Comparison of ENCODE assay signal across 16 cellular contexts in the genomic region with DNA sequence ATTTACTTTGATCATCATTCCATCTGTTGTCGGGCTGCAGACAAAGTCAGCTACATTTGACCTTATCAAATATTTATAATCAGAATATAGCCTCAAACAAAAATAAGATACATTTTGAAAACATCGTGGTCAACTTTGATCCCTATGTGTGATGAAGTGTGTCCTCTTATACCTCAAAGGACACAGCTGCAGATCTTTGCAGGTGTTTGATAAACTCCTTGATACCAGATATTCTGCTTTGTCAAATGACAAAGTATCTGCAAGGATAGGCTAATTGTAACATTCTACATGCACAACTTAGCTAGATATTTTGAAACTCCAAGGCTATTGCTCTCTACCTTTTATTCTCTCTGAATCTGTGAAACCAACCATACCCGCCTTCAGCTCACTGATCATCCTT. TPM values are rescaled to one million over a fixed set of nuclear protein-coding genes. Genes with fewer than 3 reads are reported as not detected.
A peak's percentile ranks its signal among the peaks of the same experiment; 100 is the strongest.
DNase-seq lines count a peak whose midpoint lies in the region; ATAC-seq and TF ChIP-seq lines count a peak whose summit lies in the region.
"Had no signal": no experiment of that assay in that cellular context is flagged by ENCODE, and none has a peak within 500 bp of the region (broad histone marks: within the 10 kb centered on the region; RNA-seq: fewer than 3 reads in every experiment).

No MANE protein-coding gene starts in this region.

- H3K4me2 ChIP-seq in Loucy (ENCODE audit: low read depth, low read length, poor library complexity, severe bottlenecking) = no peak overlapping the region

- DNase-seq in activated T-cell treated with anti-CD3 and anti-CD28 coated beads, Interleukin-2, amount 50 U/mL, for 24 hours = no peak
- DNase-seq in activated T-cell treated with anti-CD3 and anti-CD28 coated beads, Interleukin-2, amount 50 U/mL, for 4 hours = no peak
- no peak for DNase-seq in activated naive CD8-positive, alpha-beta T cell treated with anti-CD3 and anti-CD28 coated beads, Interleukin-2, amount 10 ng/mL, durations not matched to agents 7 days and 5 days
- no peak for DNase-seq in NCI-H2081 treated with DMSO at 0.1 percent for 48 hours (lab: John Stamatoyannopoulos, UW)
- DNase-seq: DMS79 treated with DMSO at 0.1 percent for 48 hours; HFFc6; hippocampal formation; NCI-H2081; NCI-H510A treated with DMSO at 0.1 percent for 48 hours; stimulated activated CD4-positive, alpha-beta T cell treated with anti-CD3 and anti-CD28 coated beads, Interleukin-12 subunit alpha, Interleukin-12 subunit beta, amount 100 ng/mL, for 4 hours had no signal

- H3K4me3 Mint-ChIP-seq in activated T-cell treated with anti-CD3 and anti-CD28 coated beads, Interleukin-2, amount 50 U/mL, for 24 hours = no peak overlapping the region
- no peak overlapping the region for H3K4me3 Mint-ChIP-seq in activated T-cell treated with anti-CD3 and anti-CD28 coated beads, Interleukin-2, amount 50 U/mL, for 4 hours
- H3K4me3 Mint-ChIP-seq in activated naive CD8-positive, alpha-beta T cell treated with anti-CD3 and anti-CD28 coated beads, Interleukin-2, amount 10 ng/mL, durations not matched to agents 7 days and 5 days = peak overlapping the region; percentile 76
- H3K4me3 Mint-ChIP-seq in stimulated activated memory B cell treated with anti-CD40 and anti-IgM and Interleukin-4, amounts not matched to agents 10 μg/mL and 1 μg/mL and 100 μg/mL, for 72 hours = no peak overlapping the region
- H3K4me3 Mint-ChIP-seq: brain had no signal

- no peak for TF ChIP-seq CTCF in Loucy (conservative IDR thresholded peaks at IDR 0.05; ENCODE audit: low read length)

- no peaks in the 10 kb centered on the region for H3K27me3 Mint-ChIP-seq in activated T-cell treated with anti-CD3 and anti-CD28 coated beads, Interleukin-2, amount 50 U/mL, for 24 hours
- H3K27me3 Mint-ChIP-seq in activated T-cell treated with anti-CD3 and anti-CD28 coated beads, Interleukin-2, amount 50 U/mL, for 4 hours (ENCODE audit: low read depth) = no peaks in the 10 kb centered on the region
- H3K27me3 Mint-ChIP-seq in activated naive CD8-positive, alpha-beta T cell treated with anti-CD3 and anti-CD28 coated beads, Interleukin-2, amount 10 ng/mL, durations not matched to agents 7 days and 5 days = no peaks in the 10 kb centered on the region
- H3K27me3 Mint-ChIP-seq in stimulated activated memory B cell treated with anti-CD40 and anti-IgM and Interleukin-4, amounts not matched to agents 10 μg/mL and 1 μg/mL and 100 μg/mL, for 72 hours = no peaks in the 10 kb centered on the region
- H3K27me3 Mint-ChIP-seq: brain had no signal

- peak overlapping the region; percentile 14 for H3K9ac ChIP-seq in Loucy (ENCODE audit: low read depth, low read length, poor library complexity, severe bottlenecking)

- no peaks in the 10 kb centered on the region for H3K9me3 Mint-ChIP-seq in activated T-cell treated with anti-CD3 and anti-CD28 coated beads, Interleukin-2, amount 50 U/mL, for 24 hours
- H3K9me3 Mint-ChIP-seq in activated T-cell treated with anti-CD3 and anti-CD28 coated beads, Interleukin-2, amount 50 U/mL, for 4 hours = no peaks in the 10 kb centered on the region
- H3K9me3 Mint-ChIP-seq in activated naive CD8-positive, alpha-beta T cell treated with anti-CD3 and anti-CD28 coated beads, Interleukin-2, amount 10 ng/mL, durations not matched to agents 7 days and 5 days = no peaks in the 10 kb centered on the region
- H3K9me3 Mint-ChIP-seq in stimulated activated memory B cell treated with anti-CD40 and anti-IgM and Interleukin-4, amounts not matched to agents 10 μg/mL and 1 μg/mL and 100 μg/mL, for 72 hours = no peaks in the 10 kb centered on the region
- H3K9me3 Mint-ChIP-seq: brain, HFFc6 had no signal

- no peaks in the 10 kb centered on the region for H3K27me3 ChIP-seq in Loucy (ENCODE audit: insufficient read depth, low read length, poor library complexity, severe bottlenecking)

- H3K36me3 ChIP-seq in Loucy (ENCODE audit: insufficient read depth, low read length) = peaks cover 10% of the 10 kb centered on the region

- no peaks in the 10 kb centered on the region for H3F3A ChIP-seq in Loucy (ENCODE audit: low read depth)

- no peaks in the 10 kb centered on the region for H3K79me2 ChIP-seq in Loucy (ENCODE audit: insufficient read depth, low read length)

- no peaks in the 10 kb centered on the region for H4K20me1 ChIP-seq in Loucy (ENCODE audit: insufficient read depth, low read length, poor library complexity, severe bottlenecking)

- H3K9me2 ChIP-seq in Loucy (replicated peaks; ENCODE audit: low read depth, low read length) = no peaks in the 10 kb centered on the region

- no peak overlapping the region for H2AFZ ChIP-seq in Loucy (ENCODE audit: low read length)

- H3K36me3 Mint-ChIP-seq in activated T-cell treated with anti-CD3 and anti-CD28 coated beads, Interleukin-2, amount 50 U/mL, for 24 hours (ENCODE audit: low read depth) = peaks cover 77% of the 10 kb centered on the region
- H3K36me3 Mint-ChIP-seq in activated T-cell treated with anti-CD3 and anti-CD28 coated beads, Interleukin-2, amount 50 U/mL, for 4 hours (ENCODE audit: insufficient read depth) = peaks cover 17% of the 10 kb centered on the region
- H3K36me3 Mint-ChIP-seq in activated naive CD8-positive, alpha-beta T cell treated with anti-CD3 and anti-CD28 coated beads, Interleukin-2, amount 10 ng/mL, durations not matched to agents 7 days and 5 days = peaks cover 28% of the 10 kb centered on the region
- H3K36me3 Mint-ChIP-seq in stimulated activated memory B cell treated with anti-CD40 and anti-IgM and Interleukin-4, amounts not matched to agents 10 μg/mL and 1 μg/mL and 100 μg/mL, for 72 hours = peaks cover 55% of the 10 kb centered on the region

- no peak for ATAC-seq in activated T-cell treated with anti-CD3 and anti-CD28 coated beads, Interleukin-2, amount 50 U/mL, for 4 hours
- ATAC-seq in activated naive CD8-positive, alpha-beta T cell treated with anti-CD3 and anti-CD28 coated beads, Interleukin-2, amount 10 ng/mL, durations not matched to agents 7 days and 5 days (ENCODE audit: low read depth) = no peak
- ATAC-seq in stimulated activated memory B cell treated with anti-CD40 and anti-IgM and Interleukin-4, amounts not matched to agents 10 μg/mL and 1 μg/mL and 100 μg/mL, for 72 hours = no peak
- ATAC-seq in HG03442 (IDR thresholded peaks at IDR 0.05; ENCODE audit: unreplicated experiment) (no peak), esophagus mucosa (no peak)

- H3K4me1 Mint-ChIP-seq in activated T-cell treated with anti-CD3 and anti-CD28 coated beads, Interleukin-2, amount 50 U/mL, for 24 hours (ENCODE audit: low read depth) = peaks cover 21% of the 10 kb centered on the region
- H3K4me1 Mint-ChIP-seq in activated T-cell treated with anti-CD3 and anti-CD28 coated beads, Interleukin-2, amount 50 U/mL, for 4 hours (ENCODE audit: low read depth) = peaks cover 19% of the 10 kb centered on the region
- peaks cover 20% of the 10 kb centered on the region for H3K4me1 Mint-ChIP-seq in activated naive CD8-positive, alpha-beta T cell treated with anti-CD3 and anti-CD28 coated beads, Interleukin-2, amount 10 ng/mL, durations not matched to agents 7 days and 5 days
- peaks cover 16% of the 10 kb centered on the region for H3K4me1 Mint-ChIP-seq in stimulated activated memory B cell treated with anti-CD40 and anti-IgM and Interleukin-4, amounts not matched to agents 10 μg/mL and 1 μg/mL and 100 μg/mL, for 72 hours
- H3K4me1 Mint-ChIP-seq: brain had no signal

- no peaks in the 10 kb centered on the region for H3K9me3 ChIP-seq in Loucy (ENCODE audit: insufficient read depth, low read depth, low read length)
- H3K9me3 ChIP-seq: thoracic aorta had no signal

- no peak overlapping the region for H3K4me3 ChIP-seq in Loucy (ENCODE audit: low read length, poor library complexity, severe bottlenecking)
- H3K4me3 ChIP-seq: thoracic aorta had no signal

- peak overlapping the region; percentile 59 for H3K27ac Mint-ChIP-seq in activated T-cell treated with anti-CD3 and anti-CD28 coated beads, Interleukin-2, amount 50 U/mL, for 24 hours
- peak overlapping the region; percentile 88 for H3K27ac Mint-ChIP-seq in activated naive CD8-positive, alpha-beta T cell treated with anti-CD3 and anti-CD28 coated beads, Interleukin-2, amount 10 ng/mL, durations not matched to agents 7 days and 5 days
- H3K27ac Mint-ChIP-seq in stimulated activated memory B cell treated with anti-CD40 and anti-IgM and Interleukin-4, amounts not matched to agents 10 μg/mL and 1 μg/mL and 100 μg/mL, for 72 hours = peak overlapping the region; percentile 53
- H3K27ac Mint-ChIP-seq: brain, HFFc6 had no signal

- POLR2A ChIA-PET in activated naive CD8-positive, alpha-beta T cell treated with anti-CD3 and anti-CD28 coated beads, Interleukin-2, amount 10 ng/mL, durations not matched to agents 7 days and 5 days (lab: Charles Lee) = interaction anchor here (0.6 to 2.0 kb wide), 5 partner anchors 27 to 117 kb away, joined by 3 to 16 read pairs (median 6); a partner anchor contains a TSS

- H3K4me1 ChIP-seq in Loucy (ENCODE audit: insufficient read depth, low read length, poor library complexity, severe bottlenecking) = peaks cover 9% of the 10 kb centered on the region

RNA-seq across cellular contexts. Expression of a gene that starts 44.0 kb away (rescaled TPM):
- total RNA-seq in activated T-cell treated with anti-CD3 and anti-CD28 coated beads, Interleukin-2, amount 50 U/mL, for 4 hours = 10 to 100 TPM; 35.6 to 50.5 (median 36.6) TPM
- total RNA-seq in activated naive CD8-positive, alpha-beta T cell treated with anti-CD3 and anti-CD28 coated beads, Interleukin-2, amount 10 ng/mL, durations not matched to agents 7 days and 5 days = 100 to 1,000 TPM; 121 to 123 TPM
- 21.7 TPM for total RNA-seq in esophagus mucosa

RNA-seq across cellular contexts. Expression of a gene that starts 45.6 kb away (rescaled TPM):
- 10 to 100 TPM; 11.6 to 14.0 (median 11.9) TPM for total RNA-seq in activated T-cell treated with anti-CD3 and anti-CD28 coated beads, Interleukin-2, amount 50 U/mL, for 4 hours
- total RNA-seq in activated naive CD8-positive, alpha-beta T cell treated with anti-CD3 and anti-CD28 coated beads, Interleukin-2, amount 10 ng/mL, durations not matched to agents 7 days and 5 days = 10 to 100 TPM; 18.9 to 20.6 TPM
- total RNA-seq in esophagus mucosa = 4.5 TPM
